23 cellular contexts compared by ENCODE assay signal in genomic region chr11:117887431-117888139, GRCh38. TPM values are rescaled to one million over a fixed set of nuclear protein-coding genes. Genes with fewer than 3 reads are reported as not detected.
DNase-seq lines count a peak whose midpoint lies in the region; ATAC-seq and TF ChIP-seq lines count a peak whose summit lies in the region.
"Had no signal": no experiment of that assay in that cellular context is flagged by ENCODE, and none has a peak within 500 bp of the region (broad histone marks: within the 10 kb centered on the region; RNA-seq: fewer than 3 reads in every experiment).

No MANE protein-coding gene starts in this region.

- H2BK15ac ChIP-seq in H9 (ENCODE audit: low read depth, low read length) = no peak overlapping the region

- no peak overlapping the region for H3K14ac ChIP-seq in H9 (ENCODE audit: insufficient read depth, low read length)

- H3K4me2 ChIP-seq in H9 (ENCODE audit: insufficient read depth, insufficient read length, low read length) = no peak overlapping the region

- H2BK5ac ChIP-seq in H9 (ENCODE audit: insufficient read length, low read length) = no peak overlapping the region

- H3K27ac ChIP-seq in H9 (ENCODE audit: insufficient read length, low read depth, low read length) = no peak overlapping the region
- H3K27ac ChIP-seq in angular gyrus (ENCODE audit: low read depth, low read length) = peak overlapping the region; percentile 46
- H3K27ac ChIP-seq: pancreas, skin epidermis, VCaP had no signal

- H2BK12ac ChIP-seq in H9 (ENCODE audit: insufficient read length, low read depth, low read length) = no peak overlapping the region

- H2BK120ac ChIP-seq in H9 (ENCODE audit: low read depth, low read length, poor library complexity, severe bottlenecking) = no peak overlapping the region

- H4K91ac ChIP-seq in H9 (ENCODE audit: insufficient read length, low read depth, low read length) = no peak overlapping the region

- no peaks in the 10 kb centered on the region for H3K79me1 ChIP-seq in H9 (ENCODE audit: insufficient read depth, low read depth, low read length, poor library complexity, severe bottlenecking)

- H3K4me3 Mint-ChIP-seq in H9 (no peak overlapping the region), osteocyte (ENCODE audit: unreplicated experiment) (no peak overlapping the region)
- H3K4me3 Mint-ChIP-seq: activated CD8-positive, alpha-beta T cell treated with anti-CD3 and anti-CD28 coated beads for 36 hours; activated T-helper 17 cell treated with anti-CD3 and anti-CD28 coated beads, Interleukin-2, amount 50 U/mL, for 72 hours; effector memory CD8-positive, alpha-beta T cell; T-cell had no signal

- H3K27me3 Mint-ChIP-seq in H9 (ENCODE audit: low read depth) = peaks cover 4% of the 10 kb centered on the region
- peaks cover 23% of the 10 kb centered on the region for H3K27me3 Mint-ChIP-seq in osteocyte (ENCODE audit: unreplicated experiment)
- H3K27me3 Mint-ChIP-seq: activated CD8-positive, alpha-beta T cell treated with anti-CD3 and anti-CD28 coated beads for 36 hours had no signal

- no peak overlapping the region for H2BK20ac ChIP-seq in H9 (ENCODE audit: low read depth, low read length, poor library complexity, severe bottlenecking)

- no peaks in the 10 kb centered on the region for H4K20me1 ChIP-seq in H9 (ENCODE audit: control insufficient read depth, insufficient read depth, insufficient read length)

- no peaks in the 10 kb centered on the region for H3K79me2 ChIP-seq in H9 (ENCODE audit: insufficient read depth, low read length)

- H3K9me3 Mint-ChIP-seq in H9 = no peaks in the 10 kb centered on the region
- H3K9me3 Mint-ChIP-seq in osteocyte (ENCODE audit: unreplicated experiment) = no peaks in the 10 kb centered on the region
- H3K9me3 Mint-ChIP-seq: activated T-helper 17 cell treated with anti-CD3 and anti-CD28 coated beads, Interleukin-2, amount 50 U/mL, for 72 hours; effector memory CD8-positive, alpha-beta T cell had no signal

- no peak overlapping the region for H2AFZ ChIP-seq in H9 (ENCODE audit: low read length)

- H3K9me3 ChIP-seq in H9 (ENCODE audit: control insufficient read depth, low read depth, low read length) = no peaks in the 10 kb centered on the region
- H3K9me3 ChIP-seq: adrenal gland, pancreas had no signal

- no peaks in the 10 kb centered on the region for H3K4me1 ChIP-seq in H9 (ENCODE audit: insufficient read depth, low read length)

- peaks cover 17 to 19% of the 10 kb centered on the region in 2 experiments for H3K4me1 Mint-ChIP-seq in H9
- H3K4me1 Mint-ChIP-seq in osteocyte (ENCODE audit: unreplicated experiment) = no peaks in the 10 kb centered on the region
- H3K4me1 Mint-ChIP-seq: activated T-helper 17 cell treated with anti-CD3 and anti-CD28 coated beads, Interleukin-2, amount 50 U/mL, for 72 hours; T-cell had no signal

- peak; percentile 18 for DNase-seq in H9
- DNase-seq in NCI-H1417 treated with DMSO at 0.1 percent for 48 hours (lab: John Stamatoyannopoulos, UW) = peak; percentile 3
- peak; percentile 81 for DNase-seq in osteocyte (ENCODE audit: extremely low spot score, unreplicated experiment)
- DNase-seq in HT-29 (ENCODE audit: low spot score) = no peak
- no peak for DNase-seq in DMS53 treated with DMSO at 0.1 percent for 48 hours (lab: John Stamatoyannopoulos, UW; ENCODE audit: unreplicated experiment)
- DNase-seq: activated CD8-positive, alpha-beta T cell treated with anti-CD3 and anti-CD28 coated beads for 36 hours; central memory CD4-positive, alpha-beta T cell; effector memory CD8-positive, alpha-beta T cell; EL; KG1; pancreas; SHP77; stimulated activated CD4-positive, alpha-beta T cell treated with anti-CD3 and anti-CD28 coated beads, Interleukin-4, amount 100 ng/mL, for 24 hours; T-cell had no signal

- no peak for ATAC-seq in HG03565 (IDR thresholded peaks at IDR 0.05; ENCODE audit: unreplicated experiment)
- ATAC-seq: activated CD8-positive, alpha-beta T cell treated with anti-CD3 and anti-CD28 coated beads for 36 hours; activated T-helper 17 cell treated with anti-CD3 and anti-CD28 coated beads, Interleukin-2, amount 50 U/mL, for 72 hours; effector memory CD8-positive, alpha-beta T cell; T-cell had no signal

- no peak overlapping the region for H3K23ac ChIP-seq in H9 (ENCODE audit: insufficient read length, low read depth, low read length)

- no peak overlapping the region for H3K9ac ChIP-seq in H9 (ENCODE audit: extremely low read depth, insufficient read length, low read length)

- H3K36me3 Mint-ChIP-seq in H9 (ENCODE audit: insufficient read depth in 1 of 3, low read depth in 3 of 3) (no peaks in the 10 kb centered on the region), osteocyte (ENCODE audit: unreplicated experiment) (no peaks in the 10 kb centered on the region)

- H4K5ac ChIP-seq in H9 (ENCODE audit: insufficient read length, low read depth, low read length) = no peak overlapping the region

- no peaks in the 10 kb centered on the region for H3K27me3 ChIP-seq in H9 (ENCODE audit: insufficient read depth, low read length)
- H3K27me3 ChIP-seq: adrenal gland, pancreas had no signal

- no peak overlapping the region for H3K4ac ChIP-seq in H9 (ENCODE audit: low read depth, low read length)

- H3K27ac Mint-ChIP-seq in H9 (no peak overlapping the region; a peak in 1 of 7 replicates), osteocyte (ENCODE audit: unreplicated experiment) (no peak overlapping the region)
- H3K27ac Mint-ChIP-seq: activated CD8-positive, alpha-beta T cell treated with anti-CD3 and anti-CD28 coated beads for 36 hours; activated T-helper 17 cell treated with anti-CD3 and anti-CD28 coated beads, Interleukin-2, amount 50 U/mL, for 72 hours; effector memory CD8-positive, alpha-beta T cell; T-cell had no signal

- H3T11ph ChIP-seq in H9 (ENCODE audit: low read length) = no peak overlapping the region

- no peak overlapping the region for H4K8ac ChIP-seq in H9 (replicated peaks; ENCODE audit: insufficient read length, low read depth, low read length)

- no peak overlapping the region for H3K18ac ChIP-seq in H9 (ENCODE audit: insufficient read length, low read depth, low read length)

- TF ChIP-seq CTCF in H9 (conservative IDR thresholded peaks at IDR 0.05) = no peak
- no peak for TF ChIP-seq CTCF in osteocyte (IDR thresholded peaks at IDR 0.05)

- no peaks in the 10 kb centered on the region for H3K23me2 ChIP-seq in H9 (ENCODE audit: insufficient read length, low read depth, low read length, poor library complexity, severe bottlenecking)

- no peak overlapping the region for H2AK5ac ChIP-seq in H9 (ENCODE audit: insufficient read length, low read length)

- no CpG with 5 or more reads among the region's 9 CpGs for WGBS in H9 (ENCODE audit: extremely low coverage, insufficient read length, low lambda C conversion rate)

- no peak overlapping the region for H3K56ac ChIP-seq in H9 (ENCODE audit: insufficient read length, low read depth, low read length)

RNA-seq across cellular contexts. Expression of gene FXYD6, which starts 11.1 kb away (rescaled TPM):
- total RNA-seq in H9 (2021) = 16.3 and 18.3 TPM in 2 replicates
- total RNA-seq in osteocyte = 0.99 and 1.7 TPM in 2 replicates
- not detected in 2 replicates for total RNA-seq in HT-29 (2014; rRNA removed; shearing (Covaris generic))
- total RNA-seq: activated CD8-positive, alpha-beta T cell treated with anti-CD3 and anti-CD28 coated beads for 36 hours; NCI-H460; OCI-LY7 had no signal

RNA-seq across cellular contexts. Expression of gene TMPRSS13, which starts 41.6 kb away (rescaled TPM):
- total RNA-seq in H9 (2021) = 0.35 and 0.50 TPM in 2 replicates
- not detected in 2 replicates for total RNA-seq in osteocyte
- 2.8 and 3.1 TPM in 2 replicates for total RNA-seq in HT-29 (2014; rRNA removed; shearing (Covaris generic))
- total RNA-seq: fibroblast of lung, NCI-H460 had no signal

Comparison
In these comparisons a context has a peak if more than half of its experiments do, and no peak if none do; other contexts are left out.
1. DNase-seq: peak in H9 (single experiment), NCI-H1417 treated with DMSO at 0.1 percent for 48 hours (single experiment) and osteocyte (single experiment); none in HT-29 (single experiment) and DMS53 treated with DMSO at 0.1 percent for 48 hours (single experiment).